Comparison of ENCODE assay signal across 12 cellular contexts in genomic region chr2:33093293-33093692, GRCh38.
DNase-seq lines count a peak whose midpoint lies in the region; ATAC-seq and TF ChIP-seq lines count a peak whose summit lies in the region.
"Had no signal": no experiment of that assay in that cellular context is flagged by ENCODE, and none has a peak within 500 bp of the region (broad histone marks: within the 10 kb centered on the region; RNA-seq: fewer than 3 reads in every experiment).

No MANE protein-coding gene starts in this region.

- peak; percentile 26 for ATAC-seq in left ventricle myocardium superior
- no peak for ATAC-seq in thoracic aorta (ENCODE audit: insufficient number of reproducible peaks, low FRiP score, low read depth)
- no peak for ATAC-seq in HG03196 (IDR thresholded peaks at IDR 0.05; ENCODE audit: unreplicated experiment)
- ATAC-seq: CD8-positive, alpha-beta T cell had no signal

- no peak for TF ChIP-seq CTCF in SU-DHL-6 (IDR thresholded peaks at IDR 0.05; ENCODE audit: insufficient read depth, low read length, poor library complexity, severe bottlenecking)
- TF ChIP-seq CTCF in coronary artery (IDR thresholded peaks at IDR 0.05) = no peak
- no peak for TF ChIP-seq CTCF in thoracic aorta (IDR thresholded peaks at IDR 0.05)

- H3F3A ChIP-seq in SU-DHL-6 (ENCODE audit: insufficient read depth) = peaks cover 28% of the 10 kb centered on the region; the same call in 1 of the 2 replicates

- peak overlapping the region; percentile 38; the same call in 1 of the 2 replicates for H3K27ac ChIP-seq in SU-DHL-6 (ENCODE audit: low read depth, low read length)
- peak overlapping the region; percentile 70 to 80 for H3K27ac ChIP-seq in coronary artery
- peak overlapping the region; percentile 60 to 77 for H3K27ac ChIP-seq in thoracic aorta
- H3K27ac ChIP-seq: BLaER1 treated with 17β-estradiol and CSF1 and Interleukin-3, amounts not matched to agents 10 nM and 100 nM had no signal

- intact Hi-C loops in left ventricle myocardium superior (cut with micrococcal nuclease) = no loop called here
- intact Hi-C loops in cardiac septum (cut with DNase I) = no loop called here

- H3K4me3 ChIP-seq in SU-DHL-6 (ENCODE audit: insufficient read depth, low read length, poor library complexity, severe bottlenecking) = no peak overlapping the region
- no peak overlapping the region for H3K4me3 ChIP-seq in coronary artery
- H3K4me3 ChIP-seq in thoracic aorta = peak overlapping the region; percentile 40
- H3K4me3 ChIP-seq: BLaER1 treated with 17β-estradiol and CSF1 and Interleukin-3, amounts not matched to agents 10 nM and 100 nM had no signal

- H4K20me1 ChIP-seq in SU-DHL-6 (ENCODE audit: low read depth, low read length) = no peaks in the 10 kb centered on the region
- H4K20me1 ChIP-seq: BLaER1 treated with 17β-estradiol and CSF1 and Interleukin-3, amounts not matched to agents 10 nM and 100 nM had no signal

- H2AFZ ChIP-seq in SU-DHL-6 (ENCODE audit: low read depth, low read length, severe bottlenecking) = no peak overlapping the region

- H3K4me2 ChIP-seq in SU-DHL-6 (ENCODE audit: low read depth, low read length, poor library complexity, severe bottlenecking) = peak overlapping the region; percentile 20
- H3K4me2 ChIP-seq: BLaER1 treated with 17β-estradiol and CSF1 and Interleukin-3, amounts not matched to agents 10 nM and 100 nM had no signal

- H3K9me2 ChIP-seq in SU-DHL-6 (replicated peaks; ENCODE audit: insufficient read depth, low read length) = no peaks in the 10 kb centered on the region

- H3K36me3 ChIP-seq in SU-DHL-6 (ENCODE audit: low read length) (peaks cover 26% of the 10 kb centered on the region), thoracic aorta (no peaks in the 10 kb centered on the region)
- H3K36me3 ChIP-seq: BLaER1 treated with 17β-estradiol and CSF1 and Interleukin-3, amounts not matched to agents 10 nM and 100 nM had no signal

- H3K4me1 ChIP-seq in thoracic aorta (ENCODE audit: control insufficient read depth in 1 of 2, low read depth in 2 of 2) = peaks cover 13 to 51% of the 10 kb centered on the region in 2 donors
- H3K4me1 ChIP-seq: BLaER1 treated with 17β-estradiol and CSF1 and Interleukin-3, amounts not matched to agents 10 nM and 100 nM had no signal

- H3K9me3 ChIP-seq in SU-DHL-6 (ENCODE audit: insufficient read depth, low read length) = no peaks in the 10 kb centered on the region
- no peaks in the 10 kb centered on the region for H3K9me3 ChIP-seq in thoracic aorta

- peaks cover 93% of the 10 kb centered on the region for H3K79me2 ChIP-seq in SU-DHL-6 (ENCODE audit: insufficient read depth, low read length)

- H3K27me3 ChIP-seq in SU-DHL-6 (ENCODE audit: low read length) (no peaks in the 10 kb centered on the region), thoracic aorta (replicated peaks; ENCODE audit: insufficient read depth) (no peaks in the 10 kb centered on the region)
- H3K27me3 ChIP-seq: BLaER1 treated with 17β-estradiol and CSF1 and Interleukin-3, amounts not matched to agents 10 nM and 100 nM had no signal

- H3K9ac ChIP-seq in SU-DHL-6 (ENCODE audit: low read length) = no peak overlapping the region
- H3K9ac ChIP-seq: BLaER1 treated with 17β-estradiol and CSF1 and Interleukin-3, amounts not matched to agents 10 nM and 100 nM had no signal

- DNase-seq in left ventricle myocardium superior (no peak), cardiac septum (ENCODE audit: low spot score) (no peak), coronary artery (ENCODE audit: low spot score) (no peak), thoracic aorta (ENCODE audit: low spot score) (no peak), DMS53 (lab: John Stamatoyannopoulos, UW) (no peak)
- DNase-seq: Calu3; CD8-positive, alpha-beta T cell; DND-41; H9 had no signal
